ENCODE assay signal across 8 cellular contexts in genomic region chr22:37639070-37639760, GRCh38. TPM values are rescaled to one million over a fixed set of nuclear protein-coding genes. Genes with fewer than 3 reads are reported as not detected.
DNase-seq lines count a peak whose midpoint lies in the region; ATAC-seq and TF ChIP-seq lines count a peak whose summit lies in the region.

TSS of gene SH3BP1 (plus strand) at chr22:37639669. CDS start at chr22:37639788, 119 bp downstream.

- peaks cover 0 to 84% (median 46%) of the 10 kb centered on the region in 4 donors for H3K4me1 Mint-ChIP-seq in CD4-positive, CD25-positive, alpha-beta regulatory T cell

- WGBS in liver = 8% methylated on average over 57 of the region's 57 CpGs

- peaks cover 16% of the 10 kb centered on the region for H3K36me3 Mint-ChIP-seq in CD4-positive, CD25-positive, alpha-beta regulatory T cell

- H3K4me3 ChIP-seq in CD4-positive, CD25-positive, alpha-beta regulatory T cell (ENCODE audit: low read depth, low read length) = peak within 1 kb of the TSS; percentile 84
- peak within 1 kb of the TSS in 2 of 3 donors; percentile 50 to 55 for H3K4me3 ChIP-seq in liver (ENCODE audit: low read depth in 1 of 3, low read length in 3 of 3)

- H3K9ac ChIP-seq in liver (ENCODE audit: low read depth in 1 of 2, low read length in 2 of 2) = peak within 1 kb of the TSS; percentile 7 to 23

- peaks cover 21% of the 10 kb centered on the region for H3K36me3 ChIP-seq in CD4-positive, CD25-positive, alpha-beta regulatory T cell (ENCODE audit: control insufficient read depth, insufficient read depth, low read length)
- H3K36me3 ChIP-seq in liver (ENCODE audit: control insufficient read depth in 4 of 4, insufficient read depth in 3 of 4, low read depth in 1 of 4, low read length in 3 of 4) = no peaks in the 10 kb centered on the region

- TF ChIP-seq RAD21 in liver (IDR thresholded peaks at IDR 0.05) = no peak

- TF ChIP-seq CTCF in liver (IDR thresholded peaks at IDR 0.05; ENCODE audit: low read depth, low read length, missing input control) = no peak

- peak; percentile 38 to 43 for ATAC-seq in CD4-positive, CD25-positive, alpha-beta regulatory T cell (ENCODE audit: low read depth in 2 of 2)
- ATAC-seq in HG02798 (IDR thresholded peaks at IDR 0.05; ENCODE audit: poor library complexity, unreplicated experiment) = peak; percentile 36
- ATAC-seq in GM18502 (IDR thresholded peaks at IDR 0.05; ENCODE audit: poor library complexity, unreplicated experiment) = no peak
- no peak for ATAC-seq in HG03039 (IDR thresholded peaks at IDR 0.05; ENCODE audit: unreplicated experiment)

- H3K9me3 ChIP-seq in CD4-positive, CD25-positive, alpha-beta regulatory T cell (ENCODE audit: control insufficient read depth in 2 of 2, low read length in 2 of 2) = no peaks in the 10 kb centered on the region
- H3K9me3 ChIP-seq in liver (ENCODE audit: control insufficient read depth in 4 of 4, low read length in 3 of 4) = no peaks in the 10 kb centered on the region

- H3K27me3 Mint-ChIP-seq in CD4-positive, CD25-positive, alpha-beta regulatory T cell = no peaks in the 10 kb centered on the region

- peak within 1 kb of the TSS; percentile 88 for H3K27ac ChIP-seq in CD4-positive, CD25-positive, alpha-beta regulatory T cell (ENCODE audit: insufficient read depth, low read length, poor library complexity, severe bottlenecking)
- H3K27ac ChIP-seq in liver (ENCODE audit: low read depth in 1 of 2, low read length in 2 of 2) = peak within 1 kb of the TSS; percentile 49 to 53

- no peaks in the 10 kb centered on the region for H3K9me3 Mint-ChIP-seq in CD4-positive, CD25-positive, alpha-beta regulatory T cell

- peaks cover 88% of the 10 kb centered on the region for H3K4me1 ChIP-seq in CD4-positive, CD25-positive, alpha-beta regulatory T cell (ENCODE audit: control insufficient read depth, insufficient read depth, low read length, poor library complexity, severe bottlenecking)
- H3K4me1 ChIP-seq in liver (ENCODE audit: control insufficient read depth in 4 of 4, insufficient read depth in 4 of 4, low read length in 3 of 4) = peaks cover 3 to 34% (median 12%) of the 10 kb centered on the region in 4 donors

- peak within 1 kb of the TSS; percentile 95 to 97 (median 96) for H3K27ac Mint-ChIP-seq in CD4-positive, CD25-positive, alpha-beta regulatory T cell

- peak within 1 kb of the TSS; percentile 91 to 100 (median 98) for H3K4me3 Mint-ChIP-seq in CD4-positive, CD25-positive, alpha-beta regulatory T cell

- DNase-seq in CD4-positive, CD25-positive, alpha-beta regulatory T cell = peak; percentile 53 to 73 (median 67)
- peak; percentile 21 for DNase-seq in T1000 (lab: John Stamatoyannopoulos, UW)
- DNase-seq in central memory CD4-positive, alpha-beta T cell = peak; percentile 54
- peak; percentile 37 for DNase-seq in stimulated activated naive CD4-positive, alpha-beta T cell treated with Interleukin-2 at 50 U/mL for 16 hours (lab: John Stamatoyannopoulos, UW)

- H3K27me3 ChIP-seq in CD4-positive, CD25-positive, alpha-beta regulatory T cell (ENCODE audit: control insufficient read depth, insufficient read depth, low read length) = no peaks in the 10 kb centered on the region
- no peaks in the 10 kb centered on the region for H3K27me3 ChIP-seq in liver (ENCODE audit: control insufficient read depth in 4 of 4, insufficient read depth in 4 of 4, low read length in 3 of 4)

TF ChIP-seq in liver, 16 proteins besides CTCF, POLR2A, EP300 and RAD21:
- no peak for TF ChIP-seq FOXA2 (IDR thresholded peaks at IDR 0.05)
- TF ChIP-seq TAF1 (conservative IDR thresholded peaks at IDR 0.05) = no peak
- no peak for TF ChIP-seq EGR1 (IDR thresholded peaks at IDR 0.05; ENCODE audit: low read depth in 2 of 2)
- no peak for TF ChIP-seq YY1 (IDR thresholded peaks at IDR 0.05)
- no peak for TF ChIP-seq SP1 (IDR thresholded peaks at IDR 0.05)
- no peak for TF ChIP-seq NR2F2 (IDR thresholded peaks at IDR 0.05)
- TF ChIP-seq HNF4A (conservative IDR thresholded peaks at IDR 0.05) = no peak
- no peak for TF ChIP-seq JUND (IDR thresholded peaks at IDR 0.05)
- TF ChIP-seq MAX (IDR thresholded peaks at IDR 0.05) = no peak

RNA-seq across cellular contexts. Expression of gene SH3BP1, which starts in this region (rescaled TPM):
- 126 TPM for total RNA-seq in CD4-positive, CD25-positive, alpha-beta regulatory T cell
- 10 to 100 TPM; 10.1 to 17.8 (median 16.2) TPM for polyA plus RNA-seq in CD4-positive, CD25-positive, alpha-beta regulatory T cell
- total RNA-seq in liver = 1 to 10 TPM; 3.8 to 8.2 TPM
- polyA plus RNA-seq in liver = 1 to 10 TPM in 1 of 2 donors, under 1 TPM in 1; 0.24 to 1.7 TPM

Comparison
In these comparisons a context has a peak if more than half of its experiments do, and no peak if none do; other contexts are left out.
1. RNA of gene SH3BP1 (total RNA-seq): 126 TPM in CD4-positive, CD25-positive, alpha-beta regulatory T cell (single experiment); 3.8 to 8.2 TPM in liver; every median in the first group is over 10 times any median in the second.
2. RNA of gene SH3BP1 (polyA plus RNA-seq): 10.1 to 17.8 TPM in CD4-positive, CD25-positive, alpha-beta regulatory T cell; 0.24 to 1.7 TPM in liver; every median in the first group is over 4 times any median in the second.
3. ATAC-seq: peak in CD4-positive, CD25-positive, alpha-beta regulatory T cell (2 of 2) and HG02798 (single experiment); none in GM18502 (single experiment) and HG03039 (single experiment).
4. Peak in every context shown above with its lines, with median percentiles within 50 percentile points of each other: DNase-seq.